ENCODE assay signal across 1 cellular context in the genomic region with DNA sequence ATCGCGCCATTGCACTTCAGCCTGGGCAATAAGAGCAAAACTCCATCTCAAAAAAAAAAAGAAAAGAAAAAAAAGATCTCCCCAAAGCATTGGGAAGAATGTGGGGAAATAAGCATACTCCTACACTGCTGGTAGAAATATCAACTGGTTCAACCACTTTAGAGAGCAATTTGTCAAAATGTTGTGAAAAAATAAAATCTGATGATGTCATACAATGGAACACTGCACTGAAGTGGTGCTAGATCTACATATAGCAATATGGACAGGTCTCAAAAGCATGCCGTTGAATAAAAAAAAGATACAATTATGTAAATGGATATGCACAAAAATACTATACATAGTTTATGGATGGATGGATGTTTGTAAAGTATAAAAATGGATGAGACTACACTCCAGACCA.
TF ChIP-seq lines count a peak whose summit lies in the region.

No MANE protein-coding gene starts in this region.

TF ChIP-seq in HepG2, 621 proteins besides CTCF, POLR2A, EP300 and RAD21 (continued from another document):
- TF ChIP-seq, protein P1, sequence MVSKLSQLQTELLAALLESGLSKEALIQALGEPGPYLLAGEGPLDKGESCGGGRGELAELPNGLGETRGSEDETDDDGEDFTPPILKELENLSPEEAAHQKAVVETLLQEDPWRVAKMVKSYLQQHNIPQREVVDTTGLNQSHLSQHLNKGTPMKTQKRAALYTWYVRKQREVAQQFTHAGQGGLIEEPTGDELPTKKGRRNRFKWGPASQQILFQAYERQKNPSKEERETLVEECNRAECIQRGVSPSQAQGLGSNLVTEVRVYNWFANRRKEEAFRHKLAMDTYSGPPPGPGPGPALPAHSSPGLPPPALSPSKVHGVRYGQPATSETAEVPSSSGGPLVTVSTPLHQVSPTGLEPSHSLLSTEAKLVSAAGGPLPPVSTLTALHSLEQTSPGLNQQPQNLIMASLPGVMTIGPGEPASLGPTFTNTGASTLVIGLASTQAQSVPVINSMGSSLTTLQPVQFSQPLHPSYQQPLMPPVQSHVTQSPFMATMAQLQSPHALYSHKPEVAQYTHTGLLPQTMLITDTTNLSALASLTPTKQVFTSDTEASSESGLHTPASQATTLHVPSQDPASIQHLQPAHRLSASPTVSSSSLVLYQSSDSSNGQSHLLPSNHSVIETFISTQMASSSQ (IDR thresholded peaks at IDR 0.05; ENCODE audit: low read depth), result no peak
- TF ChIP-seq, protein P1 (CRISPR knock-in tag; IDR thresholded peaks at IDR 0.05; ENCODE audit: borderline replicate concordance), result no peak
- TF ChIP-seq KLF15 (CRISPR knock-in tag; IDR thresholded peaks at IDR 0.05; ENCODE audit: borderline replicate concordance) (no peak), ZKSCAN1 (IDR thresholded peaks at IDR 0.05; ENCODE audit: low read length) (no peak), ATF7 (IDR thresholded peaks at IDR 0.05) (peak; percentile 76), ATF7 (CRISPR knock-in tag; IDR thresholded peaks at IDR 0.05) (no peak), PHF8 (CRISPR knock-in tag; IDR thresholded peaks at IDR 0.05) (no peak)
